ENCODE assay signal across 1 cellular context in genomic region chrX:69543572-69543971, GRCh38.
TF ChIP-seq lines count a peak whose summit lies in the region.

No MANE protein-coding gene starts in this region.

TF ChIP-seq in HEK293, 187 proteins besides CTCF, POLR2A, EP300 and RAD21 (continued from another document):
- TF ChIP-seq, protein P1, sequence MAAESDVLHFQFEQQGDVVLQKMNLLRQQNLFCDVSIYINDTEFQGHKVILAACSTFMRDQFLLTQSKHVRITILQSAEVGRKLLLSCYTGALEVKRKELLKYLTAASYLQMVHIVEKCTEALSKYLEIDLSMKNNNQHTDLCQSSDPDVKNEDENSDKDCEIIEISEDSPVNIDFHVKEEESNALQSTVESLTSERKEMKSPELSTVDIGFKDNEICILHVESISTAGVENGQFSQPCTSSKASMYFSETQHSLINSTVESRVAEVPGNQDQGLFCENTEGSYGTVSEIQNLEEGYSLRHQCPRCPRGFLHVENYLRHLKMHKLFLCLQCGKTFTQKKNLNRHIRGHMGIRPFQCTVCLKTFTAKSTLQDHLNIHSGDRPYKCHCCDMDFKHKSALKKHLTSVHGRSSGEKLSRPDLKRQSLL (tag by site-specific recombination; IDR thresholded peaks at IDR 0.05) = no peak
- TF ChIP-seq WT1 (tag by site-specific recombination; IDR thresholded peaks at IDR 0.05) = no peak
- TF ChIP-seq, protein P2, sequence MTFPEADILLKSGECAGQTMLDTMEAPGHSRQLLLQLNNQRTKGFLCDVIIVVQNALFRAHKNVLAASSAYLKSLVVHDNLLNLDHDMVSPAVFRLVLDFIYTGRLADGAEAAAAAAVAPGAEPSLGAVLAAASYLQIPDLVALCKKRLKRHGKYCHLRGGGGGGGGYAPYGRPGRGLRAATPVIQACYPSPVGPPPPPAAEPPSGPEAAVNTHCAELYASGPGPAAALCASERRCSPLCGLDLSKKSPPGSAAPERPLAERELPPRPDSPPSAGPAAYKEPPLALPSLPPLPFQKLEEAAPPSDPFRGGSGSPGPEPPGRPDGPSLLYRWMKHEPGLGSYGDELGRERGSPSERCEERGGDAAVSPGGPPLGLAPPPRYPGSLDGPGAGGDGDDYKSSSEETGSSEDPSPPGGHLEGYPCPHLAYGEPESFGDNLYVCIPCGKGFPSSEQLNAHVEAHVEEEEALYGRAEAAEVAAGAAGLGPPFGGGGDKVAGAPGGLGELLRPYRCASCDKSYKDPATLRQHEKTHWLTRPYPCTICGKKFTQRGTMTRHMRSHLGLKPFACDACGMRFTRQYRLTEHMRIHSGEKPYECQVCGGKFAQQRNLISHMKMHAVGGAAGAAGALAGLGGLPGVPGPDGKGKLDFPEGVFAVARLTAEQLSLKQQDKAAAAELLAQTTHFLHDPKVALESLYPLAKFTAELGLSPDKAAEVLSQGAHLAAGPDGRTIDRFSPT (tag by site-specific recombination; IDR thresholded peaks at IDR 0.05) = no peak
- TF ChIP-seq ZNF777 (tag by site-specific recombination; IDR thresholded peaks at IDR 0.05; ENCODE audit: borderline replicate concordance) = no peak
- TF ChIP-seq ZNF16 (tag by site-specific recombination; IDR thresholded peaks at IDR 0.05; ENCODE audit: low read depth) = no peak
- TF ChIP-seq, protein P3, sequence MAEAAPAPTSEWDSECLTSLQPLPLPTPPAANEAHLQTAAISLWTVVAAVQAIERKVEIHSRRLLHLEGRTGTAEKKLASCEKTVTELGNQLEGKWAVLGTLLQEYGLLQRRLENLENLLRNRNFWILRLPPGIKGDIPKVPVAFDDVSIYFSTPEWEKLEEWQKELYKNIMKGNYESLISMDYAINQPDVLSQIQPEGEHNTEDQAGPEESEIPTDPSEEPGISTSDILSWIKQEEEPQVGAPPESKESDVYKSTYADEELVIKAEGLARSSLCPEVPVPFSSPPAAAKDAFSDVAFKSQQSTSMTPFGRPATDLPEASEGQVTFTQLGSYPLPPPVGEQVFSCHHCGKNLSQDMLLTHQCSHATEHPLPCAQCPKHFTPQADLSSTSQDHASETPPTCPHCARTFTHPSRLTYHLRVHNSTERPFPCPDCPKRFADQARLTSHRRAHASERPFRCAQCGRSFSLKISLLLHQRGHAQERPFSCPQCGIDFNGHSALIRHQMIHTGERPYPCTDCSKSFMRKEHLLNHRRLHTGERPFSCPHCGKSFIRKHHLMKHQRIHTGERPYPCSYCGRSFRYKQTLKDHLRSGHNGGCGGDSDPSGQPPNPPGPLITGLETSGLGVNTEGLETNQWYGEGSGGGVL (tag by site-specific recombination; IDR thresholded peaks at IDR 0.05) = peak; percentile 37; the same call in 1 of the 2 replicates
- TF ChIP-seq ZIC2 (tag by site-specific recombination; IDR thresholded peaks at IDR 0.05) = peak; percentile 44; the same call in 1 of the 2 replicates
- 0 out of 2 replicates have a peak, but pooled peaks have one; percentile 17 for TF ChIP-seq KLF17 (tag by site-specific recombination; IDR thresholded peaks at IDR 0.05)
- TF ChIP-seq ZNF639 (tag by site-specific recombination; IDR thresholded peaks at IDR 0.05) = no peak
TF ChIP-seq in HEK293: peak in this region for 7.
